In genomic region chr3:124584552-124585391, GRCh38 we compare ENCODE assay signal across 8 cellular contexts.
DNase-seq lines count a peak whose midpoint lies in the region; ATAC-seq and TF ChIP-seq lines count a peak whose summit lies in the region.

No MANE protein-coding gene starts in this region.

- H3K4me1 ChIP-seq in gastroesophageal sphincter (peaks cover 0 to 19% (median 6%) of the 10 kb centered on the region in 3 donors), upper lobe of left lung (peaks cover 11 to 20% (median 15%) of the 10 kb centered on the region in 4 donors)

- peak overlapping the region in 3 of 4 donors; percentile 63 to 73 (median 68) for H3K27ac ChIP-seq in gastroesophageal sphincter
- peak overlapping the region in 2 of 4 donors; percentile 3 to 56 for H3K27ac ChIP-seq in upper lobe of left lung

- H3K4me3 ChIP-seq in gastroesophageal sphincter (peak overlapping the region; percentile 31 to 61), upper lobe of left lung (peak overlapping the region; percentile 36 to 56 (median 47))

- peaks cover 30% of the 10 kb centered on the region for H3K4me1 Mint-ChIP-seq in neural crest cell

- no peak for TF ChIP-seq CTCF in gastroesophageal sphincter (IDR thresholded peaks at IDR 0.05)
- no peak for TF ChIP-seq CTCF in neural crest cell (conservative IDR thresholded peaks at IDR 0.05)
- no peak for TF ChIP-seq CTCF in upper lobe of left lung (IDR thresholded peaks at IDR 0.05)

- H3K9me3 ChIP-seq in gastroesophageal sphincter: no peaks in the 10 kb centered on the region
- H3K9me3 ChIP-seq in upper lobe of left lung: no peaks in the 10 kb centered on the region

- DNase-seq in DMS 273 treated with DMSO at 0.1 percent for 48 hours (lab: John Stamatoyannopoulos, UW) (peak; percentile 26), NCI-H1105 (lab: John Stamatoyannopoulos, UW) (peak; percentile 41), neural crest cell (ENCODE audit: low read depth, low spot score) (peak; percentile 54), upper lobe of left lung (peak; percentile 85 to 94), superior temporal gyrus (ENCODE audit: extremely low spot score) (no peak), DMS114 treated with DMSO at 0.1 percent for 48 hours (lab: John Stamatoyannopoulos, UW; ENCODE audit: unreplicated experiment) (no peak)
- DNase-seq in activated T-cell treated with anti-CD3 and anti-CD28 coated beads, Interleukin-2, amount 50 U/mL, for 48 hours: peak; percentile 49 to 54

- H3K27me3 Mint-ChIP-seq in neural crest cell (ENCODE audit: low read depth): peaks cover 57% of the 10 kb centered on the region

- H3K9me3 Mint-ChIP-seq in neural crest cell: no peaks in the 10 kb centered on the region

- H3K36me3 ChIP-seq in gastroesophageal sphincter (no peaks in the 10 kb centered on the region), upper lobe of left lung (no peaks in the 10 kb centered on the region)

- WGBS in gastroesophageal sphincter (ENCODE audit: low coverage in 1 of 2), 2 donors: 0 to 13% methylated on average over 1 to 18 of the region's 59 CpGs
- 8 to 9% methylated on average over 28 to 56 of the region's 59 CpGs for WGBS in upper lobe of left lung, 2 donors

- no peak overlapping the region for H3K27ac Mint-ChIP-seq in neural crest cell (ENCODE audit: unreplicated experiment)

- peaks cover 13% of the 10 kb centered on the region for H3K27me3 ChIP-seq in gastroesophageal sphincter
- no peaks in the 10 kb centered on the region for H3K27me3 ChIP-seq in upper lobe of left lung

- TF ChIP-seq POLR2A in gastroesophageal sphincter (IDR thresholded peaks at IDR 0.05): no peak
- peak in 2 of 4 donors; percentile 13 to 53 for TF ChIP-seq POLR2A in upper lobe of left lung (IDR thresholded peaks at IDR 0.05)

- peak overlapping the region; percentile 92 for H3K4me3 Mint-ChIP-seq in neural crest cell

- TF ChIP-seq EP300 in gastroesophageal sphincter (IDR thresholded peaks at IDR 0.05) (no peak), upper lobe of left lung (IDR thresholded peaks at IDR 0.05) (no peak)

- peak; percentile 94 for ATAC-seq in gastroesophageal sphincter
- ATAC-seq in upper lobe of left lung (ENCODE audit: low FRiP score in 2 of 2): peak; percentile 84 to 89

- no peaks in the 10 kb centered on the region for H3K36me3 Mint-ChIP-seq in neural crest cell (ENCODE audit: low read depth)

Comparison
In these comparisons a context has a peak if more than half of its experiments do, and no peak if none do; other contexts are left out.
1. DNase-seq: peak in DMS 273 treated with DMSO at 0.1 percent for 48 hours (single experiment), NCI-H1105 (single experiment), activated T-cell treated with anti-CD3 and anti-CD28 coated beads, Interleukin-2, amount 50 U/mL, for 48 hours (2 of 2), neural crest cell (single experiment) and upper lobe of left lung (2 of 2); none in superior temporal gyrus (single experiment) and DMS114 treated with DMSO at 0.1 percent for 48 hours (single experiment).